8 cellular contexts compared by ENCODE assay signal in the genomic region with DNA sequence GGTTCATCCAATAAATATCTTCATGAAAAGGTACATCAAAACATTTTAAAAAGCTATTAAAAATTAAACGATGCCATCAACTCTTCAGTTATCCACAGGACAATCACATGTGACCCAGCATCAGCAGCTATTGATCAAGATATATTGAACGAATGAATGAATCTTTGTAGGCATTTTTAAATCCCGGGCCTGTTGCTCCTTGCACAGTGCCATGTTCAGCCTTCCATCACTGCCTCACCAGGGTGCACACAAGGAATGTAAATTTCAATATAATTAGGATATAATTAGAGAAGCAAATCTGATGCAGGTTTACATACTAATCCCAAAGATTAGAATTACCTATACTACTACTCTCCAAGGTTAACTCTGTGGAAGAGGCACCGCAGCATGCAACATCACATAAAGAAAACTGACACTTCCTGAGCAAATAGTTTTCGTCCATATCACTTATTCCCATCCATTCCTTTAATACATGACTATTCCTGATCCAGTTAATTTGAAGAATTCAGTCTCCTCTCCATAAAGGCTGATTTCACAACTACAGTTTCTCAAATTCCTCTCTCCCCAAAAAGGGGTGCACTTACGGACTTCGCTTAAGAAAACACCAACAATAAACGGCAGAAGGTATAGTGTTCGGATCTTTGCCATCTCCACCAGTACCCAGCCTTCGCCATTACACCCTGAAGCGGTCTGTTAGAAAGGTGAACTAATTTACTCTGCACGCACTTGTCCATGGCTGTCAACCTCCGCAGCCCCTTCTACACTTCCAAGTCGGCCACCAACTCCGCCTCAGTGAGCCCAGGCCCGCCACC. TPM values are rescaled to one million over a fixed set of nuclear protein-coding genes. Genes with fewer than 3 reads are reported as not detected.
A peak's percentile ranks its signal among the peaks of the same experiment; 100 is the strongest.
DNase-seq lines count a peak whose midpoint lies in the region; ATAC-seq and TF ChIP-seq lines count a peak whose summit lies in the region.

No MANE protein-coding gene starts in this region.

- no peaks in the 10 kb centered on the region for H3K27me3 ChIP-seq in CD4-positive, alpha-beta memory T cell (ENCODE audit: insufficient read depth, low read length)
- H3K27me3 ChIP-seq in gastrocnemius medialis = no peaks in the 10 kb centered on the region

- TF ChIP-seq POLR2A in gastrocnemius medialis (IDR thresholded peaks at IDR 0.05) = no peak
- TF ChIP-seq POLR2A in GM18505 (IDR thresholded peaks at IDR 0.05; ENCODE audit: borderline replicate concordance, extremely low read depth, insufficient read depth, insufficient read length) = no peak

- H3K27ac Mint-ChIP-seq in CD4-positive, alpha-beta memory T cell = peak overlapping the region; percentile 88 to 96 (median 93)
- peak overlapping the region; percentile 71 for H3K27ac Mint-ChIP-seq in activated CD4-positive, alpha-beta memory T cell treated with anti-CD3 and anti-CD28 coated beads, Interleukin-2, amount 10 ng/mL, durations not matched to agents 7 days and 5 days
- H3K27ac Mint-ChIP-seq in glutamatergic neuron (ENCODE audit: unreplicated experiment) = peak overlapping the region; percentile 89

- in situ Hi-C loops in gastrocnemius medialis (cut with MboI; ENCODE audit: low sequenced_read_pairs in 4 of 4) = no loop called here

- H3K36me3 Mint-ChIP-seq in CD4-positive, alpha-beta memory T cell = peaks cover 0 to 22% of the 10 kb centered on the region in 2 donors
- H3K36me3 Mint-ChIP-seq in activated CD4-positive, alpha-beta memory T cell treated with anti-CD3 and anti-CD28 coated beads, Interleukin-2, amount 10 ng/mL, durations not matched to agents 7 days and 5 days (ENCODE audit: low read depth) = peaks cover 10% of the 10 kb centered on the region
- H3K36me3 Mint-ChIP-seq in glutamatergic neuron (ENCODE audit: unreplicated experiment) = no peaks in the 10 kb centered on the region

- no peaks in the 10 kb centered on the region for H3K9me3 Mint-ChIP-seq in CD4-positive, alpha-beta memory T cell
- H3K9me3 Mint-ChIP-seq in activated CD4-positive, alpha-beta memory T cell treated with anti-CD3 and anti-CD28 coated beads, Interleukin-2, amount 10 ng/mL, durations not matched to agents 7 days and 5 days = no peaks in the 10 kb centered on the region
- peaks cover 6% of the 10 kb centered on the region for H3K9me3 Mint-ChIP-seq in glutamatergic neuron (ENCODE audit: unreplicated experiment)

- peak overlapping the region; percentile 93 to 98 (median 97) for H3K4me3 Mint-ChIP-seq in CD4-positive, alpha-beta memory T cell
- H3K4me3 Mint-ChIP-seq in activated CD4-positive, alpha-beta memory T cell treated with anti-CD3 and anti-CD28 coated beads, Interleukin-2, amount 10 ng/mL, durations not matched to agents 7 days and 5 days = peak overlapping the region; percentile 97
- peak overlapping the region; percentile 97 for H3K4me3 Mint-ChIP-seq in glutamatergic neuron (ENCODE audit: unreplicated experiment)

- ATAC-seq in HG03457 (IDR thresholded peaks at IDR 0.05; ENCODE audit: unreplicated experiment) (peak; percentile 15), gastrocnemius medialis (no peak), GM18505 (IDR thresholded peaks at IDR 0.05; ENCODE audit: unreplicated experiment) (no peak)

- POLR2A ChIA-PET in CD4-positive, alpha-beta memory T cell (lab: Charles Lee; ENCODE audit: partially characterized antibody) = interaction anchor here (1.2 to 4.1 kb wide), 11 partner anchors 9 to 321 kb away, joined by 3 to 53 read pairs (median 4); a partner anchor contains a TSS
- POLR2A ChIA-PET in activated CD4-positive, alpha-beta memory T cell treated with anti-CD3 and anti-CD28 coated beads, Interleukin-2, amount 10 ng/mL, durations not matched to agents 7 days and 5 days (lab: Charles Lee) = interaction anchor here (0.7 to 4.3 kb wide), 12 partner anchors 9 to 322 kb away, joined by 3 to 36 read pairs (median 5); a partner anchor contains a TSS

- H3K27ac ChIP-seq in CD4-positive, alpha-beta memory T cell (ENCODE audit: low read depth, low read length) = peak overlapping the region; percentile 87
- peak overlapping the region; percentile 93 to 97 (median 96) for H3K27ac ChIP-seq in gastrocnemius medialis

- peaks cover 28 to 65% (median 38%) of the 10 kb centered on the region in 4 donors for H3K4me1 Mint-ChIP-seq in CD4-positive, alpha-beta memory T cell
- H3K4me1 Mint-ChIP-seq in activated CD4-positive, alpha-beta memory T cell treated with anti-CD3 and anti-CD28 coated beads, Interleukin-2, amount 10 ng/mL, durations not matched to agents 7 days and 5 days = peaks cover 49% of the 10 kb centered on the region
- peaks cover 11% of the 10 kb centered on the region for H3K4me1 Mint-ChIP-seq in glutamatergic neuron (ENCODE audit: low read depth, unreplicated experiment)

- H3K9me3 ChIP-seq in CD4-positive, alpha-beta memory T cell (ENCODE audit: control insufficient read depth in 1 of 2, low read length in 2 of 2) = no peaks in the 10 kb centered on the region
- no peaks in the 10 kb centered on the region for H3K9me3 ChIP-seq in gastrocnemius medialis

- peak overlapping the region; percentile 59 to 80 for H3K4me3 ChIP-seq in CD4-positive, alpha-beta memory T cell (ENCODE audit: low read length in 2 of 2)
- H3K4me3 ChIP-seq in gastrocnemius medialis = peak overlapping the region; percentile 87 to 100 (median 94)

- no peaks in the 10 kb centered on the region for H3K27me3 Mint-ChIP-seq in CD4-positive, alpha-beta memory T cell
- no peaks in the 10 kb centered on the region for H3K27me3 Mint-ChIP-seq in activated CD4-positive, alpha-beta memory T cell treated with anti-CD3 and anti-CD28 coated beads, Interleukin-2, amount 10 ng/mL, durations not matched to agents 7 days and 5 days
- peaks cover 3% of the 10 kb centered on the region for H3K27me3 Mint-ChIP-seq in glutamatergic neuron (ENCODE audit: unreplicated experiment)

- TF ChIP-seq CTCF in glutamatergic neuron (IDR thresholded peaks at IDR 0.05; ENCODE audit: partially characterized antibody, unreplicated experiment) = no peak
- TF ChIP-seq CTCF in gastrocnemius medialis (IDR thresholded peaks at IDR 0.05 in 4 of 5, conservative IDR thresholded peaks at IDR 0.05 in 1 of 5) = no peak

- intact Hi-C loops in CD4-positive, alpha-beta memory T cell (cut with micrococcal nuclease) = loop anchor here (1.0 to 5.0 kb wide), 3 partner anchors 72 to 323 kb away; a partner anchor contains a TSS
- intact Hi-C loops in gastrocnemius medialis (cut with DNase I; ENCODE audit: low total_unique reads) = loop anchor here (5.0 kb wide), 2 partner anchors 217 to 223 kb away; a partner anchor contains a TSS

- no peaks in the 10 kb centered on the region for H3K36me3 ChIP-seq in CD4-positive, alpha-beta memory T cell (ENCODE audit: insufficient read depth, low read length)
- H3K36me3 ChIP-seq in gastrocnemius medialis = no peaks in the 10 kb centered on the region

- CTCF ChIA-PET in CD4-positive, alpha-beta memory T cell (lab: Charles Lee; ENCODE audit: partially characterized antibody) = interaction anchor here (0.8 to 5.3 kb wide), 4 partner anchors 15 to 122 kb away, joined by 3 to 19 read pairs (median 3); no protein-coding TSS in a partner anchor
- CTCF ChIA-PET in activated CD4-positive, alpha-beta memory T cell treated with anti-CD3 and anti-CD28 coated beads, Interleukin-2, amount 10 ng/mL, durations not matched to agents 7 days and 5 days (lab: Charles Lee) = no interaction called here

- DNase-seq in CD4-positive, alpha-beta memory T cell = peak in 2 of 5 donors; percentile 15 to 44
- DNase-seq in activated CD4-positive, alpha-beta memory T cell treated with anti-CD3 and anti-CD28 coated beads, Interleukin-2, amount 10 ng/mL, durations not matched to agents 7 days and 5 days = no peak
- DNase-seq in glutamatergic neuron = no peak
- no peak for DNase-seq in gastrocnemius medialis
- DNase-seq in EL = no peak
- no peak for DNase-seq in NCI-H446 (lab: John Stamatoyannopoulos, UW)

- peaks cover 58% of the 10 kb centered on the region for H3K4me1 ChIP-seq in CD4-positive, alpha-beta memory T cell (ENCODE audit: insufficient read depth, low read length)
- peaks cover 47% of the 10 kb centered on the region in 2 donors for H3K4me1 ChIP-seq in gastrocnemius medialis

RNA-seq across cellular contexts. Expression of a gene that starts 0.9 kb away (rescaled TPM):
- 100 to 1,000 TPM; 156 to 169 TPM for total RNA-seq in CD4-positive, alpha-beta memory T cell
- polyA plus RNA-seq in CD4-positive, alpha-beta memory T cell = 100 to 1,000 TPM in 1 of 2 donors, 10 to 100 TPM in 1; 26.4 to 168 TPM
- 100 to 1,000 TPM; 136 to 141 TPM for total RNA-seq in activated CD4-positive, alpha-beta memory T cell treated with anti-CD3 and anti-CD28 coated beads, Interleukin-2, amount 10 ng/mL, durations not matched to agents 7 days and 5 days
- total RNA-seq in glutamatergic neuron (ENCODE audit: unreplicated experiment) = 152 TPM
- 100 to 1,000 TPM; 122 to 152 (median 132) TPM for total RNA-seq in gastrocnemius medialis

RNA-seq across cellular contexts. Expression of a gene that starts 2.6 kb away (rescaled TPM):
- 10 to 100 TPM; 71.0 to 71.1 TPM for total RNA-seq in CD4-positive, alpha-beta memory T cell
- polyA plus RNA-seq in CD4-positive, alpha-beta memory T cell = 10 to 100 TPM in 1 of 2 donors, 1 to 10 TPM in 1; 8.1 to 17.0 TPM
- 10 to 100 TPM; 30.5 to 35.2 TPM for total RNA-seq in activated CD4-positive, alpha-beta memory T cell treated with anti-CD3 and anti-CD28 coated beads, Interleukin-2, amount 10 ng/mL, durations not matched to agents 7 days and 5 days
- total RNA-seq in glutamatergic neuron (ENCODE audit: unreplicated experiment) = 37.0 TPM
- total RNA-seq in gastrocnemius medialis = 1 to 10 TPM; 6.2 to 7.4 (median 7.0) TPM
